8 cellular contexts compared by ENCODE assay signal in genomic region chr2:210475726-210476125, GRCh38. TPM values are rescaled to one million over a fixed set of nuclear protein-coding genes. Genes with fewer than 3 reads are reported as not detected.
DNase-seq lines count a peak whose midpoint lies in the region; ATAC-seq and TF ChIP-seq lines count a peak whose summit lies in the region.

No MANE protein-coding gene starts in this region.

- no peaks in the 10 kb centered on the region for H3K27me3 ChIP-seq in right cardiac atrium (ENCODE audit: control insufficient read depth, insufficient read depth)

- DNase-seq in NCI-H748 (lab: John Stamatoyannopoulos, UW; ENCODE audit: unreplicated experiment), result peak; percentile 24
- no peak for DNase-seq in NCI-H748 treated with DMSO at 0.1 percent for 48 hours (lab: John Stamatoyannopoulos, UW)
- DNase-seq in right cardiac atrium, result no peak
- DNase-seq in stimulated activated naive CD8-positive, alpha-beta T cell treated with anti-CD3 and anti-CD28 coated beads, Interleukin-15, amount 100 ng/mL, for 72 hours, result no peak
- no peak for DNase-seq in NCI-H1105 (lab: John Stamatoyannopoulos, UW)
- no peak for DNase-seq in NOMO-1 (lab: John Stamatoyannopoulos, UW; ENCODE audit: unreplicated experiment in 2 of 2)

- H3K27ac Mint-ChIP-seq in stimulated activated naive CD8-positive, alpha-beta T cell treated with anti-CD3 and anti-CD28 coated beads, Interleukin-15, amount 100 ng/mL, for 72 hours, result peak overlapping the region; percentile 3 to 48

- no peak for TF ChIP-seq CTCF in VCaP (conservative IDR thresholded peaks at IDR 0.05)

- peak overlapping the region; percentile 67; the same call in 1 of the 2 replicates for H3K27ac ChIP-seq in VCaP
- no peak overlapping the region for H3K27ac ChIP-seq in right cardiac atrium (ENCODE audit: low read length)

- intact Hi-C loops in right cardiac atrium (cut with DNase I), result no loop called here

- no peaks in the 10 kb centered on the region for H3K9me3 Mint-ChIP-seq in stimulated activated naive CD8-positive, alpha-beta T cell treated with anti-CD3 and anti-CD28 coated beads, Interleukin-15, amount 100 ng/mL, for 72 hours

- peak overlapping the region; percentile 99 for H3K4me3 ChIP-seq in right cardiac atrium (ENCODE audit: low read length)

- no peaks in the 10 kb centered on the region for H3K9me3 ChIP-seq in right cardiac atrium (ENCODE audit: control insufficient read depth, low read length)

- no peaks in the 10 kb centered on the region for H3K27me3 Mint-ChIP-seq in stimulated activated naive CD8-positive, alpha-beta T cell treated with anti-CD3 and anti-CD28 coated beads, Interleukin-15, amount 100 ng/mL, for 72 hours

- H3K4me1 Mint-ChIP-seq in stimulated activated naive CD8-positive, alpha-beta T cell treated with anti-CD3 and anti-CD28 coated beads, Interleukin-15, amount 100 ng/mL, for 72 hours, result peaks cover 58% of the 10 kb centered on the region

- 24% methylated on average over 6 of the region's 6 CpGs for WGBS in right cardiac atrium

- no peaks in the 10 kb centered on the region for H3K4me1 ChIP-seq in right cardiac atrium (ENCODE audit: control insufficient read depth, insufficient read depth, low read length)

- ATAC-seq in right cardiac atrium, result no peak
- ATAC-seq in stimulated activated naive CD8-positive, alpha-beta T cell treated with anti-CD3 and anti-CD28 coated beads, Interleukin-15, amount 100 ng/mL, for 72 hours, result no peak
- ATAC-seq in GM18867 (IDR thresholded peaks at IDR 0.05; ENCODE audit: unreplicated experiment), result no peak

- H3K4me3 Mint-ChIP-seq in stimulated activated naive CD8-positive, alpha-beta T cell treated with anti-CD3 and anti-CD28 coated beads, Interleukin-15, amount 100 ng/mL, for 72 hours, result peak overlapping the region; percentile 66 to 86

RNA-seq across cellular contexts. Expression of gene LANCL1, which starts 0.8 kb away (rescaled TPM):
- total RNA-seq in right cardiac atrium, result 10 to 100 TPM; 46.6 to 59.6 (median 53.2) TPM
- polyA plus RNA-seq in right cardiac atrium, result 20.1 TPM
